In genomic region chr4:156475322-156475721, GRCh38 we compare ENCODE assay signal across 8 cellular contexts.
DNase-seq lines count a peak whose midpoint lies in the region; ATAC-seq, FAIRE-seq and TF ChIP-seq lines count a peak whose summit lies in the region.
"Had no signal": no experiment of that assay in that cellular context is flagged by ENCODE, and none has a peak within 500 bp of the region (broad histone marks: within the 10 kb centered on the region; RNA-seq: fewer than 3 reads in every experiment).

No MANE protein-coding gene starts in this region.

- H3K36me3 ChIP-seq in H1 (ENCODE audit: control insufficient read depth in 2 of 4, insufficient read depth in 4 of 4, low read length in 3 of 4) (no peaks in the 10 kb centered on the region), mucosa of descending colon (ENCODE audit: low read depth) (no peaks in the 10 kb centered on the region)

- H2BK120ac ChIP-seq in H9 (ENCODE audit: low read depth, low read length, poor library complexity, severe bottlenecking) (no peak overlapping the region), H1 (replicated peaks; ENCODE audit: low read depth, low read length) (no peak overlapping the region)

- FAIRE-seq in H1 (lab: Jason Lieb, UNC) = no peak

- intact Hi-C loops in mucosa of descending colon (cut with DNase I, micrococcal nuclease) = loop anchor here in 1 of 2 donors (10.0 kb wide), 1 partner anchor 189 kb away; no protein-coding TSS in a partner anchor
- intact Hi-C loops in activated T-helper 1 cell treated with anti-CD3 and anti-CD28 coated beads, Interleukin-12 subunit alpha, Interleukin-12 subunit beta, Interleukin-2, Interleukin-4 antibody, amounts not matched to agents 30 ng/mL and 10 ng/mL and 1 ng/mL, durations not matched to agents 14 hours and 24 hours and 36 hours (cut with micrococcal nuclease) = no loop called here

- no peaks in the 10 kb centered on the region for H3K36me3 Mint-ChIP-seq in H9 (ENCODE audit: insufficient read depth in 1 of 3, low read depth in 3 of 3)
- H3K36me3 Mint-ChIP-seq in activated T-helper 1 cell treated with anti-CD3 and anti-CD28 coated beads, Interleukin-12 subunit alpha, Interleukin-12 subunit beta, Interleukin-2, Interleukin-4 antibody, amounts not matched to agents 30 ng/mL and 10 ng/mL and 1 ng/mL, durations not matched to agents 14 hours and 24 hours and 36 hours (ENCODE audit: low read depth) = no peaks in the 10 kb centered on the region

- H3K27ac ChIP-seq in H9 (ENCODE audit: insufficient read length, low read depth, low read length) (no peak overlapping the region), H1 (ENCODE audit: low read depth, low read length) (no peak overlapping the region)

- CTCF ChIA-PET in H1 (lab: Charles Lee; ENCODE audit: partially characterized antibody) = interaction anchor here (1.0 to 2.5 kb wide), 15 partner anchors 9 to 665 kb away, joined by 3 to 14 read pairs (median 3); no protein-coding TSS in a partner anchor

- TF ChIP-seq RAD21 in H1 (IDR thresholded peaks at IDR 0.05 in 1 of 2, conservative IDR thresholded peaks at IDR 0.05 in 1 of 2; ENCODE audit: low read depth in 2 of 2, low read length in 2 of 2) = peak; percentile 67 to 71

- H3K9ac ChIP-seq in H9 (ENCODE audit: extremely low read depth, insufficient read length, low read length) (no peak overlapping the region), H1 (replicated peaks in 1 of 4; ENCODE audit: extremely low read depth in 1 of 4, low read depth in 3 of 4, low read length in 3 of 4) (no peak overlapping the region)

- H3K4me1 ChIP-seq in H9 (ENCODE audit: insufficient read depth, low read length) (no peaks in the 10 kb centered on the region), H1 (replicated peaks in 1 of 4; ENCODE audit: control insufficient read depth in 3 of 4, insufficient read depth in 4 of 4, low read length in 3 of 4) (no peaks in the 10 kb centered on the region), mucosa of descending colon (ENCODE audit: low read depth) (no peaks in the 10 kb centered on the region)

- ATAC-seq in mucosa of descending colon (peak; percentile 49), GM19351 (IDR thresholded peaks at IDR 0.05; ENCODE audit: unreplicated experiment) (no peak), GM21367 (IDR thresholded peaks at IDR 0.05; ENCODE audit: unreplicated experiment) (no peak)

- H3K79me2 ChIP-seq in H9 (ENCODE audit: insufficient read depth, low read length) = no peaks in the 10 kb centered on the region
- H3K79me2 ChIP-seq in H1 (ENCODE audit: control insufficient read depth in 1 of 2, insufficient read depth in 2 of 2, low read length in 2 of 2) = no peaks in the 10 kb centered on the region

- no peaks in the 10 kb centered on the region for H3K23me2 ChIP-seq in H9 (ENCODE audit: insufficient read length, low read depth, low read length, poor library complexity, severe bottlenecking)
- H3K23me2 ChIP-seq in H1 (ENCODE audit: low read depth, low read length) = no peaks in the 10 kb centered on the region

- no peak overlapping the region for H3K4ac ChIP-seq in H9 (ENCODE audit: low read depth, low read length)
- no peak overlapping the region for H3K4ac ChIP-seq in H1 (replicated peaks; ENCODE audit: insufficient read length, low read depth, low read length)

- H3K27me3 Mint-ChIP-seq in H9 (ENCODE audit: low read depth) = no peaks in the 10 kb centered on the region
- no peaks in the 10 kb centered on the region for H3K27me3 Mint-ChIP-seq in activated T-helper 1 cell treated with anti-CD3 and anti-CD28 coated beads, Interleukin-12 subunit alpha, Interleukin-12 subunit beta, Interleukin-2, Interleukin-4 antibody, amounts not matched to agents 30 ng/mL and 10 ng/mL and 1 ng/mL, durations not matched to agents 14 hours and 24 hours and 36 hours (ENCODE audit: insufficient read depth)

- H2BK20ac ChIP-seq in H9 (ENCODE audit: low read depth, low read length, poor library complexity, severe bottlenecking) = no peak overlapping the region
- no peak overlapping the region for H2BK20ac ChIP-seq in H1 (ENCODE audit: low read length)

- no peak overlapping the region for H2BK5ac ChIP-seq in H9 (ENCODE audit: insufficient read length, low read length)
- H2BK5ac ChIP-seq in H1 (ENCODE audit: low read depth, low read length) = no peak overlapping the region

- no peak overlapping the region for H3T11ph ChIP-seq in H9 (ENCODE audit: low read length)

- H3K18ac ChIP-seq in H9 (ENCODE audit: insufficient read length, low read depth, low read length) = no peak overlapping the region
- no peak overlapping the region for H3K18ac ChIP-seq in H1 (ENCODE audit: extremely low read depth, low read length)

- no peak overlapping the region for H3K27ac Mint-ChIP-seq in H9
- no peak overlapping the region for H3K27ac Mint-ChIP-seq in activated T-helper 1 cell treated with anti-CD3 and anti-CD28 coated beads, Interleukin-12 subunit alpha, Interleukin-12 subunit beta, Interleukin-2, Interleukin-4 antibody, amounts not matched to agents 30 ng/mL and 10 ng/mL and 1 ng/mL, durations not matched to agents 14 hours and 24 hours and 36 hours
- H3K27ac Mint-ChIP-seq: T-helper 1 cell treated with Interleukin-12 subunit alpha and Interleukin-12 subunit beta and Interleukin-4 antibody, amounts not matched to agents 30 μg/mL and 1 μg/mL, for 36 hours had no signal

- POLR2A ChIA-PET in H1 (lab: Charles Lee; ENCODE audit: partially characterized antibody) = no interaction called here

- H3K23ac ChIP-seq in H9 (ENCODE audit: insufficient read length, low read depth, low read length) = no peak overlapping the region
- H3K23ac ChIP-seq in H1 (ENCODE audit: insufficient read length) = no peak overlapping the region

- DNase-seq in H9 = no peak
- peak; percentile 13 for DNase-seq in NCI-H345 (lab: John Stamatoyannopoulos, UW)
- no peak for DNase-seq in H1 (ENCODE audit: low read depth in 1 of 2, low spot score in 2 of 2)
- DNase-seq in mucosa of descending colon = peak in 1 of 3 donors; percentile 4
- no peak for DNase-seq in activated T-helper 1 cell treated with anti-CD3 and anti-CD28 coated beads, Interleukin-12 subunit alpha, Interleukin-12 subunit beta, Interleukin-2, Interleukin-4 antibody, amounts not matched to agents 30 ng/mL and 10 ng/mL and 1 ng/mL, durations not matched to agents 14 hours and 24 hours and 36 hours (ENCODE audit: low spot score)

- peak; percentile 48; the same call in 2 of the 3 replicates for TF ChIP-seq CTCF in H9 (conservative IDR thresholded peaks at IDR 0.05)
- peak in 2 of 3 experiments; percentile 21 to 39; a peak in 2 of 4 replicates for TF ChIP-seq CTCF in H1 (IDR thresholded peaks at IDR 0.05; ENCODE audit: control extremely low read depth in 1 of 3, insufficient read depth in 1 of 3, low read depth in 1 of 3, low read length in 3 of 3)
- TF ChIP-seq CTCF in mucosa of descending colon (IDR thresholded peaks at IDR 0.05) = no peak

- H3K4me2 ChIP-seq in H9 (ENCODE audit: insufficient read depth, insufficient read length, low read length) (no peak overlapping the region), H1 (ENCODE audit: insufficient read depth in 1 of 2, low read depth in 2 of 2, low read length in 2 of 2) (no peak overlapping the region)

- H2AFZ ChIP-seq in H9 (ENCODE audit: low read length) (no peak overlapping the region), H1 (ENCODE audit: low read length) (no peak overlapping the region)

- H2BK15ac ChIP-seq in H9 (ENCODE audit: low read depth, low read length) (no peak overlapping the region), H1 (ENCODE audit: low read length) (no peak overlapping the region)

- H4K8ac ChIP-seq in H9 (replicated peaks; ENCODE audit: insufficient read length, low read depth, low read length) (no peak overlapping the region), H1 (ENCODE audit: extremely low read depth, insufficient read depth, low read length) (no peak overlapping the region)

- H4K20me1 ChIP-seq in H9 (ENCODE audit: control insufficient read depth, insufficient read depth, insufficient read length) (no peaks in the 10 kb centered on the region), H1 (replicated peaks in 1 of 2; ENCODE audit: control insufficient read depth in 1 of 2, insufficient read depth in 2 of 2, low read length in 2 of 2) (no peaks in the 10 kb centered on the region)

- H2BK12ac ChIP-seq in H9 (ENCODE audit: insufficient read length, low read depth, low read length) (no peak overlapping the region), H1 (ENCODE audit: low read depth, low read length) (no peak overlapping the region)

- 0 out of 4 replicates have a peak, but pooled peaks cover 0 to 2% of the 10 kb centered on the region in 2 experiments for H3K4me1 Mint-ChIP-seq in H9
- no peaks in the 10 kb centered on the region for H3K4me1 Mint-ChIP-seq in activated T-helper 1 cell treated with anti-CD3 and anti-CD28 coated beads, Interleukin-12 subunit alpha, Interleukin-12 subunit beta, Interleukin-2, Interleukin-4 antibody, amounts not matched to agents 30 ng/mL and 10 ng/mL and 1 ng/mL, durations not matched to agents 14 hours and 24 hours and 36 hours (ENCODE audit: low read depth)

- no peak overlapping the region for H3K4me3 Mint-ChIP-seq in H9
- no peak overlapping the region for H3K4me3 Mint-ChIP-seq in activated T-helper 1 cell treated with anti-CD3 and anti-CD28 coated beads, Interleukin-12 subunit alpha, Interleukin-12 subunit beta, Interleukin-2, Interleukin-4 antibody, amounts not matched to agents 30 ng/mL and 10 ng/mL and 1 ng/mL, durations not matched to agents 14 hours and 24 hours and 36 hours
- H3K4me3 Mint-ChIP-seq: T-helper 1 cell treated with Interleukin-12 subunit alpha and Interleukin-12 subunit beta and Interleukin-4 antibody, amounts not matched to agents 30 μg/mL and 1 μg/mL, for 36 hours had no signal

- H4K5ac ChIP-seq in H9 (ENCODE audit: insufficient read length, low read depth, low read length) (no peak overlapping the region), H1 (ENCODE audit: insufficient read length, low read depth, low read length) (no peak overlapping the region)

- H3K9me3 ChIP-seq in H9 (ENCODE audit: control insufficient read depth, low read depth, low read length) (no peaks in the 10 kb centered on the region), H1 (ENCODE audit: insufficient read depth in 2 of 2, low read depth in 1 of 2, low read length in 1 of 2) (no peaks in the 10 kb centered on the region), mucosa of descending colon (no peaks in the 10 kb centered on the region)

- H3K4me3 ChIP-seq in H1 (ENCODE audit: extremely low read depth in 1 of 4, insufficient read depth in 2 of 4, low read depth in 3 of 4, low read length in 4 of 4) = no peak overlapping the region
- H3K4me3 ChIP-seq in mucosa of descending colon = no peak overlapping the region

- no peak for TF ChIP-seq EP300 in H1 (IDR thresholded peaks at IDR 0.05; ENCODE audit: borderline replicate concordance in 1 of 2, low read depth in 2 of 2, low read length in 2 of 2)

- H3K14ac ChIP-seq in H9 (ENCODE audit: insufficient read depth, low read length) = no peak overlapping the region
- no peak overlapping the region for H3K14ac ChIP-seq in H1 (ENCODE audit: insufficient read length)

- no peaks in the 10 kb centered on the region for H3K9me3 Mint-ChIP-seq in H9
- H3K9me3 Mint-ChIP-seq in activated T-helper 1 cell treated with anti-CD3 and anti-CD28 coated beads, Interleukin-12 subunit alpha, Interleukin-12 subunit beta, Interleukin-2, Interleukin-4 antibody, amounts not matched to agents 30 ng/mL and 10 ng/mL and 1 ng/mL, durations not matched to agents 14 hours and 24 hours and 36 hours = no peaks in the 10 kb centered on the region
- H3K9me3 Mint-ChIP-seq: T-helper 1 cell treated with Interleukin-12 subunit alpha and Interleukin-12 subunit beta and Interleukin-4 antibody, amounts not matched to agents 30 μg/mL and 1 μg/mL, for 36 hours had no signal

- H2AK5ac ChIP-seq in H9 (ENCODE audit: insufficient read length, low read length) (no peak overlapping the region), H1 (ENCODE audit: low read depth, low read length) (no peak overlapping the region)

- H3K56ac ChIP-seq in H9 (ENCODE audit: insufficient read length, low read depth, low read length) = no peak overlapping the region
- no peak overlapping the region for H3K56ac ChIP-seq in H1 (replicated peaks; ENCODE audit: insufficient read length, low read depth, low read length)

- TF ChIP-seq POLR2A in H1 (IDR thresholded peaks at IDR 0.05; ENCODE audit: control extremely low read depth in 1 of 2, low read depth in 2 of 2, low read length in 2 of 2) = no peak

- H3K27me3 ChIP-seq in H9 (ENCODE audit: insufficient read depth, low read length) (no peaks in the 10 kb centered on the region), H1 (replicated peaks in 1 of 4; ENCODE audit: control insufficient read depth in 3 of 4, extremely low read depth in 1 of 4, insufficient read depth in 3 of 4, low read length in 3 of 4) (no peaks in the 10 kb centered on the region)

- H4K91ac ChIP-seq in H9 (ENCODE audit: insufficient read length, low read depth, low read length) = no peak overlapping the region
- H4K91ac ChIP-seq in H1 (replicated peaks; ENCODE audit: insufficient read length, low read length) = no peak overlapping the region

- H3K79me1 ChIP-seq in H9 (ENCODE audit: insufficient read depth, low read depth, low read length, poor library complexity, severe bottlenecking) (no peaks in the 10 kb centered on the region), H1 (ENCODE audit: low read depth, low read length) (no peaks in the 10 kb centered on the region)
